ENCODE assay signal across 32 cellular contexts in genomic region chr2:27808418-27808817, GRCh38.
"Had no signal": no experiment of that assay in that cellular context is flagged by ENCODE, and none has a peak within 500 bp of the region (broad histone marks: within the 10 kb centered on the region; RNA-seq: fewer than 3 reads in every experiment).

No MANE protein-coding gene starts in this region.

- H3K4me3 Mint-ChIP-seq: activated CD4-positive, alpha-beta T cell treated with anti-CD3 and anti-CD28 coated beads, Interleukin-2, amount 10 ng/mL, durations not matched to agents 7 days and 5 days; activated CD8-positive, alpha-beta T cell treated with anti-CD3 and anti-CD28 coated beads for 36 hours; activated naive CD8-positive, alpha-beta T cell; nephron; T-helper 17 cell; WTC11 had no signal

- H3K36me3 Mint-ChIP-seq: WTC11 had no signal

- H3K4me3 ChIP-seq: body of pancreas, cardiac muscle cell, colonic mucosa, lower lobe of right lung, ovary, prostate gland, sigmoid colon, smooth muscle cell, suprapubic skin, tibial artery had no signal

- H3K27me3 Mint-ChIP-seq: activated CD4-positive, alpha-beta T cell treated with anti-CD3 and anti-CD28 coated beads, Interleukin-2, amount 10 ng/mL, durations not matched to agents 7 days and 5 days; activated CD8-positive, alpha-beta T cell treated with anti-CD3 and anti-CD28 coated beads for 36 hours; activated naive CD8-positive, alpha-beta T cell had no signal

- H3K9me3 Mint-ChIP-seq: activated CD4-positive, alpha-beta T cell treated with anti-CD3 and anti-CD28 coated beads, Interleukin-2, amount 10 ng/mL, durations not matched to agents 7 days and 5 days; activated CD8-positive, alpha-beta T cell treated with anti-CD3 and anti-CD28 coated beads for 36 hours; WTC11 had no signal

- H3K27me3 ChIP-seq: body of pancreas, cardiac muscle cell, colonic mucosa, neutrophil, ovary, sigmoid colon, suprapubic skin, tibial artery had no signal

- ATAC-seq: activated CD8-positive, alpha-beta T cell treated with anti-CD3 and anti-CD28 coated beads for 36 hours; body of pancreas; left lobe of liver; lower lobe of right lung; T-helper 17 cell; WTC11 had no signal

- DNase-seq: activated CD4-positive, alpha-beta T cell treated with anti-CD3 and anti-CD28 coated beads for 1 hour; activated CD4-positive, alpha-beta T cell treated with anti-CD3 and anti-CD28 coated beads, Interleukin-2, amount 10 ng/mL, durations not matched to agents 7 days and 5 days; activated CD8-positive, alpha-beta T cell treated with anti-CD3 and anti-CD28 coated beads for 36 hours; activated naive CD4-positive, alpha-beta T cell; activated T-cell treated with anti-CD3 and anti-CD28 coated beads, Interleukin-2, amount 50 U/mL, for 48 hours; anterior cingulate cortex; body of pancreas; cerebellar nuclear complex; colonic mucosa; effector CD8-positive, alpha-beta T cell; kidney glomerular epithelial cell; lower lobe of right lung; mesendoderm; ovary; retina; sigmoid colon; stimulated activated CD4-positive, alpha-beta T cell treated with anti-CD3 and anti-CD28 coated beads, Interleukin-1b, Interleukin-23, amount 100 ng/mL, for 48 hours; stimulated activated CD4-positive, alpha-beta T cell treated with anti-CD3 and anti-CD28 coated beads, Interleukin-4, amount 100 ng/mL, for 4 hours; stimulated activated CD8-positive, alpha-beta memory T cell treated with anti-CD3 and anti-CD28 coated beads, Interleukin-4, amount 100 ng/mL, for 48 hours; stimulated activated naive CD4-positive, alpha-beta T cell; T-helper 17 cell; T1000; tibial artery had no signal

- H3K4me1 Mint-ChIP-seq: nephron, T-helper 17 cell, WTC11 had no signal

- H3K4me1 ChIP-seq: body of pancreas, colonic mucosa, prostate gland had no signal

- H3K27ac ChIP-seq: body of pancreas, cardiac muscle cell, colonic mucosa, lower lobe of right lung, ovary, prostate gland, suprapubic skin, tibial artery had no signal

- H3K27ac Mint-ChIP-seq: activated CD4-positive, alpha-beta T cell treated with anti-CD3 and anti-CD28 coated beads, Interleukin-2, amount 10 ng/mL, durations not matched to agents 7 days and 5 days; activated CD8-positive, alpha-beta T cell treated with anti-CD3 and anti-CD28 coated beads for 36 hours; activated naive CD8-positive, alpha-beta T cell; T-helper 17 cell; WTC11 had no signal

- H3K36me3 ChIP-seq: cardiac muscle cell, colonic mucosa, lower lobe of right lung, neutrophil, ovary, prostate gland, sigmoid colon, suprapubic skin, tibial artery had no signal

- H3K9me3 ChIP-seq: body of pancreas, colonic mucosa, lower lobe of right lung, neutrophil, ovary, prostate gland, sigmoid colon, suprapubic skin, tibial artery had no signal
